16 cellular contexts compared by ENCODE assay signal in genomic region chr5:131814990-131815389, GRCh38. TPM values are rescaled to one million over a fixed set of nuclear protein-coding genes. Genes with fewer than 3 reads are reported as not detected.
DNase-seq lines count a peak whose midpoint lies in the region; ATAC-seq, FAIRE-seq and TF ChIP-seq lines count a peak whose summit lies in the region.
"Had no signal": no experiment of that assay in that cellular context is flagged by ENCODE, and none has a peak within 500 bp of the region (broad histone marks: within the 10 kb centered on the region; RNA-seq: fewer than 3 reads in every experiment).

No MANE protein-coding gene starts in this region.

- H3K23ac ChIP-seq in mesendoderm (ENCODE audit: low read length) = no peak overlapping the region

- no peaks in the 10 kb centered on the region for H3K27me3 ChIP-seq in PC-3 (ENCODE audit: low read length)
- no peaks in the 10 kb centered on the region for H3K27me3 ChIP-seq in endothelial cell of umbilical vein (ENCODE audit: control insufficient read depth in 2 of 2, insufficient read depth in 2 of 2, low read length in 2 of 2)
- no peaks in the 10 kb centered on the region for H3K27me3 ChIP-seq in mesendoderm (ENCODE audit: insufficient read depth, low read length, poor library complexity)

- no peaks in the 10 kb centered on the region for H3K79me1 ChIP-seq in mesendoderm (ENCODE audit: low read length)

- intact Hi-C loops in PC-3 (cut with micrococcal nuclease) (no loop called here), endothelial cell of umbilical vein (cut with micrococcal nuclease) (loop anchor here (1.0 to 10.0 kb wide), 4 partner anchors 18 to 450 kb away; partner anchors contain the start of gene FNIP1)

- no peaks in the 10 kb centered on the region for H3F3A ChIP-seq in PC-3 (ENCODE audit: low read length, unreplicated experiment)

- no peak overlapping the region for H3K4me3 Mint-ChIP-seq in immature natural killer cell

- POLR2A ChIA-PET in PC-3 (lab: Charles Lee; ENCODE audit: unreplicated experiment) = no interaction called here
- POLR2A ChIA-PET in endothelial cell of umbilical vein (lab: Charles Lee) = interaction anchor here (1.0 kb wide), 1 partner anchor 18 kb away, joined by 6 read pairs; the partner anchor contains the start of gene FNIP1

- H3K9me3 Mint-ChIP-seq in immature natural killer cell = no peaks in the 10 kb centered on the region

- peaks cover 0 to 2% (median 0%) of the 10 kb centered on the region in 3 donors for H3K27me3 Mint-ChIP-seq in immature natural killer cell (ENCODE audit: low read depth in 3 of 3)

- no peak overlapping the region for H4K5ac ChIP-seq in mesendoderm (ENCODE audit: low read length)

- H3K4me1 ChIP-seq in PC-3 (ENCODE audit: insufficient read depth, low read length) (no peaks in the 10 kb centered on the region), endothelial cell of umbilical vein (ENCODE audit: control insufficient read depth, extremely low read depth, insufficient read depth, low read length) (peaks cover 11% of the 10 kb centered on the region), mesendoderm (ENCODE audit: control insufficient read depth, low read depth, low read length) (peaks cover 5% of the 10 kb centered on the region)

- BruUV-seq in PC-3 (replicated peaks; lab: Mats Ljungman, UMichigan) (no TSS peak), endothelial cell of umbilical vein (replicated peaks; lab: Mats Ljungman, UMichigan) (no TSS peak)

- H3K36me3 ChIP-seq in PC-3 (ENCODE audit: low read depth, low read length) = no peaks in the 10 kb centered on the region
- no peaks in the 10 kb centered on the region for H3K36me3 ChIP-seq in endothelial cell of umbilical vein (ENCODE audit: control insufficient read depth in 2 of 2, extremely low read depth in 1 of 2, insufficient read depth in 2 of 2, low read length in 2 of 2)
- H3K36me3 ChIP-seq in mesendoderm (ENCODE audit: control insufficient read depth, insufficient read depth, low read length) = no peaks in the 10 kb centered on the region
- H3K36me3 ChIP-seq: thoracic aorta had no signal

- whole genome bisulfite sequencing in mesendoderm (ENCODE audit: extremely low coverage, insufficient coverage, low lambda C conversion rate) = no CpG with 5 or more reads among the region's 2 CpGs

- no peak overlapping the region for H2BK15ac ChIP-seq in mesendoderm (replicated peaks; ENCODE audit: low read depth)

- no peak overlapping the region for H2AFZ ChIP-seq in PC-3 (ENCODE audit: low read length)
- H2AFZ ChIP-seq in endothelial cell of umbilical vein (ENCODE audit: low read depth, low read length) = peak overlapping the region; percentile 60

- FAIRE-seq in endothelial cell of umbilical vein (lab: Jason Lieb, UNC) = peak; percentile 96

- ATAC-seq in PC-3 = peak; percentile 76

- CTCF ChIA-PET in PC-3 (lab: Charles Lee) = no interaction called here
- CTCF ChIA-PET in endothelial cell of umbilical vein (lab: Charles Lee) = interaction anchor here (0.7 to 1.0 kb wide), 2 partner anchors 8 to 193 kb away, joined by 3 to 4 read pairs; no protein-coding TSS in a partner anchor

- no peak for TF ChIP-seq POLR2A in endothelial cell of umbilical vein (IDR thresholded peaks at IDR 0.05; ENCODE audit: low read depth, low read length)

- no peak overlapping the region for H3K27ac Mint-ChIP-seq in immature natural killer cell

- H3K9me3 ChIP-seq in PC-3 (ENCODE audit: low read length) (no peaks in the 10 kb centered on the region), endothelial cell of umbilical vein (replicated peaks; ENCODE audit: control insufficient read depth, insufficient read depth, low read length) (no peaks in the 10 kb centered on the region)
- H3K9me3 ChIP-seq: thoracic aorta had no signal

- H2BK5ac ChIP-seq in mesendoderm (ENCODE audit: low read length) = no peak overlapping the region

- no peak overlapping the region for H3K4ac ChIP-seq in mesendoderm (ENCODE audit: low read depth, low read length)

- no peak overlapping the region for H2BK120ac ChIP-seq in mesendoderm (ENCODE audit: low read depth, low read length)

- no peak overlapping the region for H3K9ac ChIP-seq in PC-3 (ENCODE audit: low read length)
- no peak overlapping the region for H3K9ac ChIP-seq in endothelial cell of umbilical vein (replicated peaks; ENCODE audit: extremely low read depth, insufficient read depth, low read length)
- no peak overlapping the region for H3K9ac ChIP-seq in mesendoderm (ENCODE audit: low read length)

- H4K20me1 ChIP-seq in PC-3 (ENCODE audit: low read length) (no peaks in the 10 kb centered on the region), endothelial cell of umbilical vein (replicated peaks; ENCODE audit: control insufficient read depth, extremely low read depth, insufficient read depth, low read length) (no peaks in the 10 kb centered on the region)

- H3K79me2 ChIP-seq in PC-3 (ENCODE audit: low read length) (no peaks in the 10 kb centered on the region), endothelial cell of umbilical vein (ENCODE audit: control insufficient read depth, insufficient read depth, low read length) (no peaks in the 10 kb centered on the region), mesendoderm (ENCODE audit: control insufficient read depth, insufficient read depth, low read length) (no peaks in the 10 kb centered on the region)

- H3K4me3 ChIP-seq in PC-3 (ENCODE audit: low read length) (no peak overlapping the region), endothelial cell of umbilical vein (replicated peaks in 1 of 3; ENCODE audit: insufficient read depth in 1 of 3, low read depth in 1 of 3, low read length in 3 of 3) (no peak overlapping the region), mesendoderm (ENCODE audit: low read length) (no peak overlapping the region)
- H3K4me3 ChIP-seq: thoracic aorta had no signal

- H3K18ac ChIP-seq in mesendoderm (ENCODE audit: low read length) = no peak overlapping the region

- no peak for TF ChIP-seq CTCF in PC-3 (conservative IDR thresholded peaks at IDR 0.05; ENCODE audit: low read depth, low read length)
- TF ChIP-seq CTCF in endothelial cell of umbilical vein (IDR thresholded peaks at IDR 0.05; ENCODE audit: extremely low read depth in 1 of 2, insufficient read depth in 1 of 2, low read depth in 1 of 2, low read length in 2 of 2) = no peak

- H3K4me1 Mint-ChIP-seq in immature natural killer cell = peaks cover 11 to 14% of the 10 kb centered on the region in 2 donors

- no peaks in the 10 kb centered on the region for H3K36me3 Mint-ChIP-seq in immature natural killer cell

- no peak overlapping the region for H3K56ac ChIP-seq in mesendoderm (ENCODE audit: low read length)

- no peak overlapping the region for H3K4me2 ChIP-seq in PC-3 (ENCODE audit: low read length)
- H3K4me2 ChIP-seq in endothelial cell of umbilical vein (ENCODE audit: insufficient read depth, low read length) = no peak overlapping the region
- no peak overlapping the region for H3K4me2 ChIP-seq in mesendoderm (ENCODE audit: low read length)

- dilution Hi-C loops in endothelial cell of umbilical vein (cut with MboI; ENCODE audit: extremely low pct_ligation_motif_present, low sequenced_read_pairs) = no loop called here

- H4K8ac ChIP-seq in mesendoderm (ENCODE audit: low read depth, low read length) = no peak overlapping the region

- no peaks in the 10 kb centered on the region for H3K9me1 ChIP-seq in endothelial cell of umbilical vein (replicated peaks; ENCODE audit: control insufficient read depth, extremely low read depth, insufficient read depth, low read length)

- no peak overlapping the region for H2AK5ac ChIP-seq in mesendoderm (ENCODE audit: low read length)

- H3K27ac ChIP-seq in PC-3 (ENCODE audit: low read length) = no peak overlapping the region
- peak overlapping the region; percentile 79 for H3K27ac ChIP-seq in endothelial cell of umbilical vein (ENCODE audit: insufficient read depth, low read depth, low read length)
- no peak overlapping the region for H3K27ac ChIP-seq in mesendoderm (ENCODE audit: low read depth, low read length)
- H3K27ac ChIP-seq: thoracic aorta had no signal

- DNase-seq in EL (peak; percentile 94), PC-3 (peak; percentile 77), endothelial cell of umbilical vein (ENCODE audit: low read depth, low spot score) (peak; percentile 81), mesendoderm (peak; percentile 93), immature natural killer cell (no peak), NCI-H2227 treated with DMSO at 0.1 percent for 48 hours (lab: John Stamatoyannopoulos, UW) (no peak), midbrain (lab: John Stamatoyannopoulos, UW) (no peak)
- DNase-seq in stimulated activated CD4-positive, alpha-beta T cell treated with anti-CD3 and anti-CD28 coated beads, Interleukin-4, amount 100 ng/mL, for 24 hours = no peak
- DNase-seq: activated CD8-positive, alpha-beta memory T cell treated with anti-CD3 and anti-CD28 coated beads, Interleukin-2, amount 50 U/mL, for 48 hours; central memory CD4-positive, alpha-beta T cell; hypothalamus; Kasumi-1; NCI-H524 treated with DMSO at 0.1 percent for 48 hours; nucleus accumbens; stimulated activated CD4-positive, alpha-beta T cell treated with anti-CD3 and anti-CD28 coated beads, Interleukin-4, amount 100 ng/mL, for 1 hour had no signal

- H3K9me2 ChIP-seq in PC-3 (replicated peaks; ENCODE audit: low read length) = no peaks in the 10 kb centered on the region

TF ChIP-seq in endothelial cell of umbilical vein, 7 proteins besides CTCF, POLR2A, EP300 and RAD21 (continues in another document):
- no peak for TF ChIP-seq MAX (IDR thresholded peaks at IDR 0.05; ENCODE audit: insufficient read depth, insufficient read length)
- TF ChIP-seq FOS (IDR thresholded peaks at IDR 0.05; ENCODE audit: borderline replicate concordance, insufficient read depth, low read length) = peak; percentile 93
- TF ChIP-seq MYC (IDR thresholded peaks at IDR 0.05; ENCODE audit: low read depth, low read length) = no peak
- TF ChIP-seq EZH2 (IDR thresholded peaks at IDR 0.05; ENCODE audit: borderline replicate concordance, low read depth, low read length, severe bottlenecking) = no peak
- TF ChIP-seq JUN (IDR thresholded peaks at IDR 0.05; ENCODE audit: borderline replicate concordance, insufficient read depth, insufficient read length, low read depth) = peak; percentile 99

RNA-seq across cellular contexts. Expression of gene FNIP1, which starts 18.2 kb away (rescaled TPM):
- total RNA-seq in PC-3 (2014; rRNA removed) = 15.1 and 16.3 TPM in 2 replicates
- total RNA-seq in endothelial cell of umbilical vein = 25.6 and 27.3 TPM in 2 replicates
- 5.6 and 5.9 TPM in 2 replicates for polyA plus RNA-seq in endothelial cell of umbilical vein
- polyA plus RNA-seq in endothelial cell of umbilical vein (2011; cell fraction: cytosol; rRNA removed) = 3.0 and 3.6 TPM in 2 replicates
- polyA plus RNA-seq in endothelial cell of umbilical vein (2011; cell fraction: nucleus; rRNA removed) = 22.2 and 25.3 TPM in 2 replicates
- polyA plus RNA-seq in endothelial cell of umbilical vein (2012) = 7.6 and 7.9 TPM in 2 replicates
- 30.4 and 30.8 TPM in 2 replicates for polyA minus RNA-seq in endothelial cell of umbilical vein
- polyA minus RNA-seq in endothelial cell of umbilical vein (2011; cell fraction: cytosol; rRNA and poly(A)+ RNA removed) = 9.1 TPM
- 73.8 and 98.5 TPM in 2 replicates for polyA minus RNA-seq in endothelial cell of umbilical vein (2011; cell fraction: nucleus; rRNA and poly(A)+ RNA removed)
- 3.9 TPM for polyA plus RNA-seq in mesendoderm (2013, experiment 1 of 2)
- polyA plus RNA-seq in mesendoderm (2013, experiment 2 of 2) = 3.9 TPM
- polyA plus RNA-seq in immature natural killer cell = 10 to 100 TPM; 11.3 to 21.9 (median 11.6) TPM

Comparison
In these comparisons a context has a peak if more than half of its experiments do, and no peak if none do; other contexts are left out.
1. DNase-seq: peak in EL (single experiment), PC-3 (single experiment), endothelial cell of umbilical vein (single experiment) and mesendoderm (single experiment); none in immature natural killer cell (0 of 3), NCI-H2227 treated with DMSO at 0.1 percent for 48 hours (single experiment), midbrain (single experiment) and stimulated activated CD4-positive, alpha-beta T cell treated with anti-CD3 and anti-CD28 coated beads, Interleukin-4, amount 100 ng/mL, for 24 hours (single experiment).